In genomic region chr10:98430427-98430826, GRCh38 we compare ENCODE assay signal across 17 cellular contexts.
"Had no signal": no experiment of that assay in that cellular context is flagged by ENCODE, and none has a peak within 500 bp of the region (broad histone marks: within the 10 kb centered on the region; RNA-seq: fewer than 3 reads in every experiment).

No MANE protein-coding gene starts in this region.

- H3K27me3 Mint-ChIP-seq: effector memory CD8-positive, alpha-beta T cell; naive thymus-derived CD4-positive, alpha-beta T cell; progenitor cell of endocrine pancreas had no signal

- H3K4me3 Mint-ChIP-seq: effector memory CD8-positive, alpha-beta T cell; naive thymus-derived CD4-positive, alpha-beta T cell; nephron progenitor cell had no signal

- DNase-seq: effector memory CD8-positive, alpha-beta T cell; esophagus squamous epithelium; foreskin fibroblast; glutamatergic neuron; left colon; mammary epithelial cell; naive thymus-derived CD4-positive, alpha-beta T cell; nephron progenitor cell; small intestine; stimulated activated CD4-positive, alpha-beta T cell treated with anti-CD3 and anti-CD28 coated beads, Interleukin-12 subunit alpha, Interleukin-12 subunit beta, amount 100 ng/mL, for 4 hours; stimulated activated naive CD8-positive, alpha-beta T cell treated with anti-CD3 and anti-CD28 coated beads, Interleukin-15, Interleukin-2, amounts not matched to agents 100 U/mL and 50 U/mL, for 24 hours; tibial artery; upper lobe of left lung; uterus had no signal

- H3K27ac Mint-ChIP-seq: effector memory CD8-positive, alpha-beta T cell; nephron progenitor cell; progenitor cell of endocrine pancreas had no signal

- H3K4me1 Mint-ChIP-seq: nephron progenitor cell had no signal

- ATAC-seq: effector memory CD8-positive, alpha-beta T cell; gastroesophageal sphincter; left colon; naive thymus-derived CD4-positive, alpha-beta T cell; pancreas; stimulated activated naive CD8-positive, alpha-beta T cell treated with anti-CD3 and anti-CD28 coated beads, Interleukin-15, Interleukin-2, amounts not matched to agents 100 U/mL and 50 U/mL, for 24 hours had no signal

- H3K9me3 Mint-ChIP-seq: effector memory CD8-positive, alpha-beta T cell had no signal
